Comparison of ENCODE assay signal across 11 cellular contexts in the genomic region with DNA sequence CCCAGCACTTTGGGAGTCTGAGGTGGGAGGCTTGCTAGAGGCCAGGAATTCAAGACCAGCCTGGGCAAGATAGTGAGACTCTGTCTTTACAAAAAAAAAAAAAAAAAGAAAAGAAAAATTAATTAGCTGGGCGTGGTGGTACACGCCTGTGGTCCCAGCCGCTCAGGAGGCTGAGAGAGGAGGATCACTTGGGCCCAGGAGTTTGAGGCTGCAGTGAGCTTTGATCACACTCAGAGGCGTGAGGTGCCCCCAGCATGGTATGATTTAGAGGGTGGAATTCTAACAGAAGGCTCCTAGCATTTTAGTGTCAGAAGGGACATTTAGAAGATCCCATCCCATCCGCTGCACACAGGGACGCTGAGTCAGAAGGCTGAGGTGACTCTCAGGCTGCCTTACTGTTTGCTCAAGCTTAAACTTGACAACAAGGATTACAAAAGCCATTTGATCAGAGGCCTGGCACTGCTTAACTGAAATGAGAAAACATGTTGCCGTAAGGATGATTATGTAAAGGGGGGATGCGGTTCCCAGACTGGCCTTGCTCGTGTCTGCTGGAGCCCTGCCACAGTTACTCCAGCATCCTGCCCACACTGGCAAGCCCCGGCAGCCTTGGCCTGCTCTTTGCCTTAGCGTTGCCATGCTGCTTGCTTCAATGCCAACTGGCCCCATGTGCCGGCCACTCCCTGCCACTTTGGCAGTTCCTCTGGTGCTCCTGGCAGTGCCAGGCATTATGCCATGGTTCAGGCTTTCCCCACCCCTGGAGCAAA. TPM values are rescaled to one million over a fixed set of nuclear protein-coding genes. Genes with fewer than 3 reads are reported as not detected.
DNase-seq lines count a peak whose midpoint lies in the region; ATAC-seq and TF ChIP-seq lines count a peak whose summit lies in the region.
"Had no signal": no experiment of that assay in that cellular context is flagged by ENCODE, and none has a peak within 500 bp of the region (broad histone marks: within the 10 kb centered on the region; RNA-seq: fewer than 3 reads in every experiment).

No MANE protein-coding gene starts in this region.

- no peaks in the 10 kb centered on the region for H3K36me3 Mint-ChIP-seq in stimulated activated memory B cell treated with anti-CD40 and anti-IgM and Interleukin-4, amounts not matched to agents 10 μg/mL and 1 μg/mL and 100 μg/mL, for 72 hours
- H3K36me3 Mint-ChIP-seq in type B pancreatic cell (no peaks in the 10 kb centered on the region), endothelial cell (ENCODE audit: low read depth, unreplicated experiment) (no peaks in the 10 kb centered on the region)

- no peak overlapping the region for H3K4me3 Mint-ChIP-seq in stimulated activated memory B cell treated with anti-CD40 and anti-IgM and Interleukin-4, amounts not matched to agents 10 μg/mL and 1 μg/mL and 100 μg/mL, for 72 hours
- H3K4me3 Mint-ChIP-seq in type B pancreatic cell (no peak overlapping the region), endothelial cell (ENCODE audit: unreplicated experiment) (no peak overlapping the region)
- H3K4me3 Mint-ChIP-seq: activated CD4-positive, alpha-beta memory T cell treated with anti-CD3 and anti-CD28 coated beads, Interleukin-2, amount 10 ng/mL, durations not matched to agents 7 days and 5 days had no signal

- WGBS in right cardiac atrium: 66% methylated on average over 12 of the region's 12 CpGs

- H3K4me1 Mint-ChIP-seq in stimulated activated memory B cell treated with anti-CD40 and anti-IgM and Interleukin-4, amounts not matched to agents 10 μg/mL and 1 μg/mL and 100 μg/mL, for 72 hours: peaks cover 75% of the 10 kb centered on the region
- H3K4me1 Mint-ChIP-seq in type B pancreatic cell (ENCODE audit: unreplicated experiment): peaks cover 17% of the 10 kb centered on the region
- peaks cover 20% of the 10 kb centered on the region for H3K4me1 Mint-ChIP-seq in endothelial cell (ENCODE audit: unreplicated experiment)

- no peaks in the 10 kb centered on the region for H3K9me3 Mint-ChIP-seq in stimulated activated memory B cell treated with anti-CD40 and anti-IgM and Interleukin-4, amounts not matched to agents 10 μg/mL and 1 μg/mL and 100 μg/mL, for 72 hours
- H3K9me3 Mint-ChIP-seq in type B pancreatic cell (no peaks in the 10 kb centered on the region), endothelial cell (ENCODE audit: unreplicated experiment) (no peaks in the 10 kb centered on the region)
- H3K9me3 Mint-ChIP-seq: activated CD4-positive, alpha-beta memory T cell treated with anti-CD3 and anti-CD28 coated beads, Interleukin-2, amount 10 ng/mL, durations not matched to agents 7 days and 5 days had no signal

- no peak overlapping the region for H3K4me3 ChIP-seq in HFF-Myc (replicated peaks; ENCODE audit: low read depth, low read length)
- no peak overlapping the region for H3K4me3 ChIP-seq in adipocyte (ENCODE audit: low read length)
- H3K4me3 ChIP-seq in right cardiac atrium (ENCODE audit: low read length): no peak overlapping the region
- H3K4me3 ChIP-seq: thyroid gland had no signal

- peak overlapping the region; percentile 88 for H3K27ac Mint-ChIP-seq in stimulated activated memory B cell treated with anti-CD40 and anti-IgM and Interleukin-4, amounts not matched to agents 10 μg/mL and 1 μg/mL and 100 μg/mL, for 72 hours
- no peak overlapping the region for H3K27ac Mint-ChIP-seq in type B pancreatic cell
- no peak overlapping the region for H3K27ac Mint-ChIP-seq in endothelial cell (ENCODE audit: unreplicated experiment)

- no peak for TF ChIP-seq CTCF in HFF-Myc (IDR thresholded peaks at IDR 0.05; ENCODE audit: low read depth, low read length, missing control alignments)
- no peak for TF ChIP-seq CTCF in type B pancreatic cell (conservative IDR thresholded peaks at IDR 0.05)
- no peak for TF ChIP-seq CTCF in endothelial cell (IDR thresholded peaks at IDR 0.05; ENCODE audit: unreplicated experiment)

- ATAC-seq in right cardiac atrium (peak; percentile 25 to 57), GM21576 (IDR thresholded peaks at IDR 0.05; ENCODE audit: unreplicated experiment) (no peak), HG02885 (IDR thresholded peaks at IDR 0.05; ENCODE audit: poor library complexity, unreplicated experiment) (no peak)
- ATAC-seq in stimulated activated memory B cell treated with anti-CD40 and anti-IgM and Interleukin-4, amounts not matched to agents 10 μg/mL and 1 μg/mL and 100 μg/mL, for 72 hours: no peak

- DNase-seq in HFF-Myc (ENCODE audit: extremely low read depth, low read depth) (peak; percentile 10), adipocyte (ENCODE audit: low read depth) (peak; percentile 83), right cardiac atrium (peak; percentile 48 to 71 (median 50)), type B pancreatic cell (ENCODE audit: extremely low spot score, unreplicated experiment) (no peak), endothelial cell (ENCODE audit: low spot score) (no peak)
- DNase-seq: activated CD4-positive, alpha-beta memory T cell treated with anti-CD3 and anti-CD28 coated beads, Interleukin-2, amount 10 ng/mL, durations not matched to agents 7 days and 5 days; NCI-H345 had no signal

- H3K27me3 ChIP-seq in adipocyte (replicated peaks; ENCODE audit: control insufficient read depth, insufficient read depth, low read length): peaks cover 11% of the 10 kb centered on the region
- no peaks in the 10 kb centered on the region for H3K27me3 ChIP-seq in right cardiac atrium (ENCODE audit: control insufficient read depth, insufficient read depth)
- H3K27me3 ChIP-seq: thyroid gland had no signal

- H3K36me3 ChIP-seq in adipocyte (ENCODE audit: control insufficient read depth, insufficient read depth, low read length, severe bottlenecking): no peaks in the 10 kb centered on the region
- H3K36me3 ChIP-seq: thyroid gland had no signal

- H3K9ac ChIP-seq in adipocyte (ENCODE audit: low read length): no peak overlapping the region

- H3K9me3 ChIP-seq in adipocyte (ENCODE audit: control insufficient read depth, low read length) (no peaks in the 10 kb centered on the region), right cardiac atrium (ENCODE audit: control insufficient read depth, low read length) (no peaks in the 10 kb centered on the region)
- H3K9me3 ChIP-seq: thyroid gland had no signal

- intact Hi-C loops in right cardiac atrium (cut with DNase I): no loop called here

- no peaks in the 10 kb centered on the region for H3K27me3 Mint-ChIP-seq in stimulated activated memory B cell treated with anti-CD40 and anti-IgM and Interleukin-4, amounts not matched to agents 10 μg/mL and 1 μg/mL and 100 μg/mL, for 72 hours
- H3K27me3 Mint-ChIP-seq in type B pancreatic cell (peaks cover 13% of the 10 kb centered on the region), endothelial cell (ENCODE audit: unreplicated experiment) (peaks cover 2% of the 10 kb centered on the region)
- H3K27me3 Mint-ChIP-seq: activated CD4-positive, alpha-beta memory T cell treated with anti-CD3 and anti-CD28 coated beads, Interleukin-2, amount 10 ng/mL, durations not matched to agents 7 days and 5 days had no signal

- H3K27ac ChIP-seq in right cardiac atrium (ENCODE audit: low read length): no peak overlapping the region
- H3K27ac ChIP-seq: thyroid gland had no signal

- H3K4me1 ChIP-seq in adipocyte (ENCODE audit: control insufficient read depth, insufficient read depth, low read length) (peaks cover 13% of the 10 kb centered on the region), right cardiac atrium (ENCODE audit: control insufficient read depth, insufficient read depth, low read length) (no peaks in the 10 kb centered on the region)
- H3K4me1 ChIP-seq: thyroid gland had no signal

RNA-seq across cellular contexts. Expression of gene SLC1A4, which starts 45.6 kb away (rescaled TPM):
- total RNA-seq in right cardiac atrium (1 to 10 TPM; 3.6 to 5.6 (median 4.3) TPM), type B pancreatic cell (ENCODE audit: low replicate concordance) (11.3 and 13.1 TPM in 2 replicates), endothelial cell (ENCODE audit: unreplicated experiment) (41.4 TPM)
- 1.2 TPM for polyA plus RNA-seq in right cardiac atrium

Comparison
In these comparisons a context has a peak if more than half of its experiments do, and no peak if none do; other contexts are left out.
1. DNase-seq: peak in HFF-Myc (single experiment), adipocyte (single experiment) and right cardiac atrium (3 of 3); none in type B pancreatic cell (single experiment) and endothelial cell (single experiment).
2. ATAC-seq: peak in right cardiac atrium (2 of 2); none in stimulated activated memory B cell treated with anti-CD40 and anti-IgM and Interleukin-4, amounts not matched to agents 10 μg/mL and 1 μg/mL and 100 μg/mL, for 72 hours (single experiment), GM21576 (single experiment) and HG02885 (single experiment).